In genomic region chr12:56258820-56259183, GRCh38 we compare ENCODE assay signal across 8 cellular contexts. TPM values are rescaled to one million over a fixed set of nuclear protein-coding genes. Genes with fewer than 3 reads are reported as not detected.
DNase-seq lines count a peak whose midpoint lies in the region; ATAC-seq and TF ChIP-seq lines count a peak whose summit lies in the region.

No MANE protein-coding gene starts in this region.

- H3K36me3 Mint-ChIP-seq in IgD-negative memory B cell (peaks cover 4% of the 10 kb centered on the region), chondrocyte (ENCODE audit: low read depth) (peaks cover 14% of the 10 kb centered on the region), naive B cell (peaks cover 0 to 18% of the 10 kb centered on the region in 2 donors)

- no peak for ATAC-seq in naive B cell (ENCODE audit: low read depth in 2 of 2)
- no peak for ATAC-seq in HG03175 (IDR thresholded peaks at IDR 0.05; ENCODE audit: unreplicated experiment)
- ATAC-seq in GM21825 (IDR thresholded peaks at IDR 0.05; ENCODE audit: unreplicated experiment), result no peak

- peak overlapping the region; percentile 70 for H3K4me3 ChIP-seq in AG10803 (ENCODE audit: low read length)

- H3K9me3 Mint-ChIP-seq in IgD-negative memory B cell (no peaks in the 10 kb centered on the region), chondrocyte (ENCODE audit: low read depth) (no peaks in the 10 kb centered on the region), naive B cell (no peaks in the 10 kb centered on the region)

- H3K27me3 Mint-ChIP-seq in IgD-negative memory B cell (no peaks in the 10 kb centered on the region), chondrocyte (ENCODE audit: low read depth) (no peaks in the 10 kb centered on the region), naive B cell (no peaks in the 10 kb centered on the region)

- H3K4me1 Mint-ChIP-seq in IgD-negative memory B cell (peaks cover 6 to 14% (median 14%) of the 10 kb centered on the region in 3 donors), chondrocyte (ENCODE audit: low read depth) (peaks cover 31% of the 10 kb centered on the region), naive B cell (peaks cover 18 to 24% (median 22%) of the 10 kb centered on the region in 3 donors)

- H3K4me3 Mint-ChIP-seq in IgD-negative memory B cell, result peak overlapping the region; percentile 90 to 96 (median 94)
- peak overlapping the region; percentile 83 for H3K4me3 Mint-ChIP-seq in chondrocyte (ENCODE audit: unreplicated experiment)
- H3K4me3 Mint-ChIP-seq in naive B cell, result peak overlapping the region; percentile 90 to 96 (median 94)

- H3K27ac Mint-ChIP-seq in IgD-negative memory B cell (peak overlapping the region; percentile 88 to 91 (median 91)), chondrocyte (ENCODE audit: unreplicated experiment) (peak overlapping the region; percentile 95), naive B cell (peak overlapping the region; percentile 38 to 98 (median 89))

- no peak for DNase-seq in AG10803 (ENCODE audit: low read depth)
- no peak for DNase-seq in chondrocyte (ENCODE audit: low spot score)
- no peak for DNase-seq in naive B cell
- DNase-seq in DMS153 (lab: John Stamatoyannopoulos, UW), result no peak
- no peak for DNase-seq in hippocampal formation (lab: John Stamatoyannopoulos, UW)

- TF ChIP-seq CTCF in AG10803 (conservative IDR thresholded peaks at IDR 0.05; ENCODE audit: low read length) (no peak; the same call in 1 of the 2 replicates), chondrocyte (IDR thresholded peaks at IDR 0.05) (no peak)

RNA-seq across cellular contexts. Expression of gene ANKRD52, which starts 0.6 kb away (rescaled TPM):
- polyA plus RNA-seq in IgD-negative memory B cell (19.6 TPM), naive B cell (ENCODE audit: low read depth in 6 of 6) (10 to 100 TPM in 3 of 6 donors, 1 to 10 TPM in 3; 2.3 to 13.2 (median 8.0) TPM)
- total RNA-seq in chondrocyte, result 99.9 to 113 TPM (median 106 TPM) in 3 replicates

RNA-seq across cellular contexts. Expression of gene COQ10A, which starts 7.9 kb away (rescaled TPM):
- 15.1 TPM for polyA plus RNA-seq in IgD-negative memory B cell
- total RNA-seq in chondrocyte, result 9.0 to 15.6 TPM (median 9.8 TPM) in 3 replicates
- 10 to 100 TPM in 5 of 6 donors, 1 to 10 TPM in 1; 9.5 to 16.6 (median 14.2) TPM for polyA plus RNA-seq in naive B cell (ENCODE audit: low read depth in 6 of 6)

RNA-seq across cellular contexts. Expression of gene SLC39A5, which starts 29.0 kb away (rescaled TPM):
- not detected for polyA plus RNA-seq in IgD-negative memory B cell
- total RNA-seq in chondrocyte, result 0.41 to 0.68 TPM (median 0.47 TPM) in 3 replicates
- not detected for polyA plus RNA-seq in naive B cell (ENCODE audit: low read depth in 6 of 6)

RNA-seq across cellular contexts. Expression of gene NABP2, which starts 34.7 kb away (rescaled TPM):
- 6.5 TPM for polyA plus RNA-seq in IgD-negative memory B cell
- 36.6 to 50.7 TPM (median 38.7 TPM) in 3 replicates for total RNA-seq in chondrocyte
- 1 to 10 TPM in 5 of 6 donors, under 1 TPM in 1; 0.73 to 5.7 (median 3.9) TPM for polyA plus RNA-seq in naive B cell (ENCODE audit: low read depth in 6 of 6)

RNA-seq across cellular contexts. Expression of gene RNF41, which starts 37.1 kb away (rescaled TPM):
- 104 TPM for polyA plus RNA-seq in IgD-negative memory B cell
- 59.2 to 103 TPM (median 99.7 TPM) in 3 replicates for total RNA-seq in chondrocyte
- polyA plus RNA-seq in naive B cell (ENCODE audit: low read depth in 6 of 6), result 100 to 1,000 TPM in 5 of 6 donors, 10 to 100 TPM in 1; 95.2 to 136 (median 109) TPM
